2 cellular contexts compared by ENCODE assay signal in genomic region chr1:37255111-37255795, GRCh38.
TF ChIP-seq lines count a peak whose summit lies in the region.

No MANE protein-coding gene starts in this region.

TF ChIP-seq in IMR-90, 13 proteins besides CTCF, POLR2A, EP300 and RAD21 (continued from another document):
- TF ChIP-seq USF2 (IDR thresholded peaks at IDR 0.05; ENCODE audit: low read depth, low read length) (no peak), FOS (IDR thresholded peaks at IDR 0.05; ENCODE audit: low read depth, low read length) (no peak), RCOR1 (IDR thresholded peaks at IDR 0.05; ENCODE audit: insufficient replicate concordance, low read length) (no peak), ELK1 (IDR thresholded peaks at IDR 0.05; ENCODE audit: borderline replicate concordance, low read depth, low read length) (no peak), CEBPB (IDR thresholded peaks at IDR 0.05; ENCODE audit: low read depth, low read length) (no peak), BHLHE40 (IDR thresholded peaks at IDR 0.05; ENCODE audit: low read depth, low read length) (no peak), CHD1 (IDR thresholded peaks at IDR 0.05; ENCODE audit: low read depth, low read length) (no peak), SMC3 (IDR thresholded peaks at IDR 0.05; ENCODE audit: low read depth, low read length) (no peak), MXI1 (IDR thresholded peaks at IDR 0.05; ENCODE audit: borderline replicate concordance, low read depth, low read length) (no peak)

TF ChIP-seq in liver, 16 proteins besides CTCF, POLR2A, EP300 and RAD21 (continued from another document):
- TF ChIP-seq REST (IDR thresholded peaks at IDR 0.05): peak; percentile 98
- no peak for TF ChIP-seq ZBTB33 (IDR thresholded peaks at IDR 0.05)
- no peak for TF ChIP-seq HNF4A (conservative IDR thresholded peaks at IDR 0.05)
- no peak for TF ChIP-seq RXRA (IDR thresholded peaks at IDR 0.05)
- no peak for TF ChIP-seq GABPA (IDR thresholded peaks at IDR 0.05 in 1 of 2, conservative IDR thresholded peaks at IDR 0.05 in 1 of 2)
- TF ChIP-seq FOXA2 (IDR thresholded peaks at IDR 0.05): no peak
- TF ChIP-seq NR2F2 (IDR thresholded peaks at IDR 0.05): no peak
